18 cellular contexts compared by ENCODE assay signal in genomic region chr13:48875071-48875470, GRCh38.
DNase-seq lines count a peak whose midpoint lies in the region; ATAC-seq, FAIRE-seq and TF ChIP-seq lines count a peak whose summit lies in the region.
"Had no signal": no experiment of that assay in that cellular context is flagged by ENCODE, and none has a peak within 500 bp of the region (broad histone marks: within the 10 kb centered on the region; RNA-seq: fewer than 3 reads in every experiment).

No MANE protein-coding gene starts in this region.

- no peaks in the 10 kb centered on the region for H3K9me3 Mint-ChIP-seq in WTC11
- H3K9me3 Mint-ChIP-seq: CD14-positive monocyte; CD4-positive, alpha-beta memory T cell had no signal

- H3K4me3 Mint-ChIP-seq in WTC11: peak overlapping the region; percentile 53
- H3K4me3 Mint-ChIP-seq: CD14-positive monocyte; CD4-positive, alpha-beta memory T cell had no signal

- H3K9ac ChIP-seq in ES-I3 (ENCODE audit: low read depth, low read length) (peak overlapping the region; percentile 21; the same call in 1 of the 2 replicates), iPS-15b (ENCODE audit: low read depth, low read length) (no peak overlapping the region)
- H3K9ac ChIP-seq: BLaER1, KMS-11 had no signal

- H3K4me3 ChIP-seq in HAP-1 (no peak overlapping the region), iPS-15b (ENCODE audit: low read depth, low read length) (peak overlapping the region; percentile 28)
- H3K4me3 ChIP-seq: BLaER1 had no signal

- no peak for TF ChIP-seq CTCF in WTC11 (IDR thresholded peaks at IDR 0.05)

- H3K4me1 Mint-ChIP-seq in WTC11: peaks cover 37% of the 10 kb centered on the region; the same call in 1 of the 2 replicates

- H3K9me3 ChIP-seq in ES-I3 (ENCODE audit: control insufficient read depth, insufficient read depth, low read length): no peaks in the 10 kb centered on the region; the same call in 1 of the 2 replicates
- no peaks in the 10 kb centered on the region for H3K9me3 ChIP-seq in HAP-1
- no peaks in the 10 kb centered on the region for H3K9me3 ChIP-seq in iPS-15b (ENCODE audit: control insufficient read depth, insufficient read depth, low read length)
- H3K9me3 ChIP-seq: BLaER1 had no signal

- H3K36me3 ChIP-seq in ES-I3 (ENCODE audit: insufficient read depth, low read length) (no peaks in the 10 kb centered on the region), HAP-1 (replicated peaks) (no peaks in the 10 kb centered on the region), iPS-15b (ENCODE audit: control insufficient read depth, insufficient read depth, low read length) (no peaks in the 10 kb centered on the region)
- H3K36me3 ChIP-seq: BLaER1 had no signal

- no peak for FAIRE-seq in HTR-8/SVneo (lab: Jason Lieb, UNC)
- FAIRE-seq: GM12892, GM18507, H54 had no signal

- DNase-seq in HAP-1 (ENCODE audit: low spot score in 2 of 2): peak; percentile 35 to 81
- no peak for DNase-seq in WTC11 (ENCODE audit: low spot score)
- DNase-seq in activated CD4-positive, CD25-positive, alpha-beta regulatory T cell treated with anti-CD3 and anti-CD28 coated beads, Interleukin-2, amount 50 U/mL, for 72 hours: no peak
- no peak for DNase-seq in A172 (ENCODE audit: low spot score)
- no peak for DNase-seq in HTR-8/SVneo (ENCODE audit: insufficient read length, low spot score)
- DNase-seq: Calu3; CD4-positive, alpha-beta memory T cell; DND-41; GDM1 had no signal

- ATAC-seq in WTC11 (0 out of 2 replicates have a peak, but pooled peaks have one; percentile 4), GM19328 (IDR thresholded peaks at IDR 0.05; ENCODE audit: unreplicated experiment) (no peak)

- 0 out of 2 replicates have a peak overlapping the region, but pooled peaks have one; percentile 11 for H3K27ac Mint-ChIP-seq in WTC11
- H3K27ac Mint-ChIP-seq: CD14-positive monocyte; CD4-positive, alpha-beta memory T cell had no signal

- no peaks in the 10 kb centered on the region for H3K36me3 Mint-ChIP-seq in WTC11
- H3K36me3 Mint-ChIP-seq: CD14-positive monocyte; CD4-positive, alpha-beta memory T cell had no signal

- peaks cover 37% of the 10 kb centered on the region for H3K4me1 ChIP-seq in ES-I3 (ENCODE audit: insufficient read depth, low read length)
- peaks cover 23% of the 10 kb centered on the region for H3K4me1 ChIP-seq in HAP-1
- peaks cover 37% of the 10 kb centered on the region for H3K4me1 ChIP-seq in iPS-15b (ENCODE audit: control insufficient read depth, insufficient read depth, low read length)

- peaks cover 54% of the 10 kb centered on the region for H3K27me3 Mint-ChIP-seq in WTC11 (ENCODE audit: low read depth)

- H3K27me3 ChIP-seq in HAP-1 (ENCODE audit: low read depth) (no peaks in the 10 kb centered on the region), iPS-15b (ENCODE audit: control insufficient read depth, insufficient read depth, low read length) (peaks cover 30% of the 10 kb centered on the region)
- H3K27me3 ChIP-seq: BLaER1 had no signal

- POLR2A ChIA-PET in WTC11 (lab: Charles Lee): no interaction called here

- CTCF ChIA-PET in WTC11 (lab: Charles Lee): interaction anchor here (0.7 to 2.7 kb wide), 4 partner anchors 15 to 406 kb away, joined by 3 to 7 read pairs (median 4); no protein-coding TSS in a partner anchor

- in situ Hi-C loops in HAP-1 (cut with MboI; ENCODE audit: low sequenced_read_pairs): no loop called here

TF ChIP-seq in WTC11, 78 proteins besides CTCF, POLR2A, EP300 and RAD21:
- TF ChIP-seq, protein P1, sequence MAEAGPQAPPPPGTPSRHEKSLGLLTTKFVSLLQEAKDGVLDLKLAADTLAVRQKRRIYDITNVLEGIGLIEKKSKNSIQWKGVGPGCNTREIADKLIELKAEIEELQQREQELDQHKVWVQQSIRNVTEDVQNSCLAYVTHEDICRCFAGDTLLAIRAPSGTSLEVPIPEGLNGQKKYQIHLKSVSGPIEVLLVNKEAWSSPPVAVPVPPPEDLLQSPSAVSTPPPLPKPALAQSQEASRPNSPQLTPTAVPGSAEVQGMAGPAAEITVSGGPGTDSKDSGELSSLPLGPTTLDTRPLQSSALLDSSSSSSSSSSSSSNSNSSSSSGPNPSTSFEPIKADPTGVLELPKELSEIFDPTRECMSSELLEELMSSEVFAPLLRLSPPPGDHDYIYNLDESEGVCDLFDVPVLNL (CRISPR knock-in tag; IDR thresholded peaks at IDR 0.05; ENCODE audit: borderline replicate concordance, low read depth): no peak
- TF ChIP-seq ELF4 (CRISPR knock-in tag; IDR thresholded peaks at IDR 0.05; ENCODE audit: low read depth) (no peak), NR3C1 (CRISPR knock-in tag; conservative IDR thresholded peaks at IDR 0.05; ENCODE audit: low read depth) (no peak), GTF2I (CRISPR knock-in tag; conservative IDR thresholded peaks at IDR 0.05) (no peak), ATF1 (CRISPR knock-in tag; IDR thresholded peaks at IDR 0.05) (no peak), FOXK1 (CRISPR knock-in tag; IDR thresholded peaks at IDR 0.05) (no peak), ZBTB21 (CRISPR knock-in tag; IDR thresholded peaks at IDR 0.05; ENCODE audit: borderline replicate concordance) (no peak), CREM (CRISPR knock-in tag; IDR thresholded peaks at IDR 0.05) (no peak), TCF7 (CRISPR knock-in tag; IDR thresholded peaks at IDR 0.05; ENCODE audit: low read depth) (no peak), USF1 (CRISPR knock-in tag; IDR thresholded peaks at IDR 0.05) (no peak), KAT7 (CRISPR knock-in tag; IDR thresholded peaks at IDR 0.05; ENCODE audit: borderline replicate concordance) (no peak), ZNF138 (CRISPR knock-in tag; conservative IDR thresholded peaks at IDR 0.05) (no peak), ZNF317 (CRISPR knock-in tag; IDR thresholded peaks at IDR 0.05; ENCODE audit: borderline replicate concordance, low read depth) (no peak), GRHL2 (CRISPR knock-in tag; IDR thresholded peaks at IDR 0.05; ENCODE audit: insufficient replicate concordance, severe bottlenecking) (no peak)
- TF ChIP-seq, protein P2, sequence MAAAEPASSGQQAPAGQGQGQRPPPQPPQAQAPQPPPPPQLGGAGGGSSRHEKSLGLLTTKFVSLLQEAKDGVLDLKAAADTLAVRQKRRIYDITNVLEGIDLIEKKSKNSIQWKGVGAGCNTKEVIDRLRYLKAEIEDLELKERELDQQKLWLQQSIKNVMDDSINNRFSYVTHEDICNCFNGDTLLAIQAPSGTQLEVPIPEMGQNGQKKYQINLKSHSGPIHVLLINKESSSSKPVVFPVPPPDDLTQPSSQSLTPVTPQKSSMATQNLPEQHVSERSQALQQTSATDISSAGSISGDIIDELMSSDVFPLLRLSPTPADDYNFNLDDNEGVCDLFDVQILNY (CRISPR knock-in tag; IDR thresholded peaks at IDR 0.05): no peak

Comparison
In these comparisons a context has a peak if more than half of its experiments do, and no peak if none do; other contexts are left out.
1. DNase-seq: peak in HAP-1 (2 of 2); none in WTC11 (single experiment), activated CD4-positive, CD25-positive, alpha-beta regulatory T cell treated with anti-CD3 and anti-CD28 coated beads, Interleukin-2, amount 50 U/mL, for 72 hours (single experiment), A172 (single experiment) and HTR-8/SVneo (single experiment).